ENCODE assay signal across 11 cellular contexts in genomic region chr2:193502363-193503035, GRCh38.
DNase-seq lines count a peak whose midpoint lies in the region; ATAC-seq and TF ChIP-seq lines count a peak whose summit lies in the region.
"Had no signal": no experiment of that assay in that cellular context is flagged by ENCODE, and none has a peak within 500 bp of the region (broad histone marks: within the 10 kb centered on the region; RNA-seq: fewer than 3 reads in every experiment).

No MANE protein-coding gene starts in this region.

- no peak overlapping the region for H2BK5ac ChIP-seq in mesendoderm (ENCODE audit: low read length)

- no CpG with 5 or more reads among the region's 42 CpGs for WGBS in mesendoderm (ENCODE audit: extremely low coverage, insufficient coverage, low lambda C conversion rate)

- H2BK15ac ChIP-seq in mesendoderm (replicated peaks; ENCODE audit: low read depth), result no peak overlapping the region

- H3K18ac ChIP-seq in mesendoderm (ENCODE audit: low read length), result no peak overlapping the region

- no peak overlapping the region for H2AK5ac ChIP-seq in mesendoderm (ENCODE audit: low read length)

- no peak overlapping the region for H2BK120ac ChIP-seq in mesendoderm (ENCODE audit: low read depth, low read length)

- no peak overlapping the region for H3K4ac ChIP-seq in mesendoderm (ENCODE audit: low read depth, low read length)

- H3K9ac ChIP-seq in mesendoderm (ENCODE audit: low read length), result peak overlapping the region; percentile 42

- TF ChIP-seq CTCF in chondrocyte (IDR thresholded peaks at IDR 0.05), result peak; percentile 79

- H4K5ac ChIP-seq in mesendoderm (ENCODE audit: low read length), result no peak overlapping the region

- peaks cover 15% of the 10 kb centered on the region for H3K4me1 Mint-ChIP-seq in chondrocyte (ENCODE audit: low read depth)
- H3K4me1 Mint-ChIP-seq: activated CD4-positive, alpha-beta memory T cell treated with anti-CD3 and anti-CD28 coated beads, Interleukin-2, amount 10 ng/mL, durations not matched to agents 7 days and 5 days had no signal

- H3K9me3 Mint-ChIP-seq in chondrocyte (ENCODE audit: low read depth), result no peaks in the 10 kb centered on the region
- H3K9me3 Mint-ChIP-seq: activated CD4-positive, alpha-beta memory T cell treated with anti-CD3 and anti-CD28 coated beads, Interleukin-2, amount 10 ng/mL, durations not matched to agents 7 days and 5 days had no signal

- no peaks in the 10 kb centered on the region for H3K36me3 ChIP-seq in mesendoderm (ENCODE audit: control insufficient read depth, insufficient read depth, low read length)

- H4K8ac ChIP-seq in mesendoderm (ENCODE audit: low read depth, low read length), result no peak overlapping the region

- no peaks in the 10 kb centered on the region for H3K4me1 ChIP-seq in mesendoderm (ENCODE audit: control insufficient read depth, low read depth, low read length)

- no peaks in the 10 kb centered on the region for H3K36me3 Mint-ChIP-seq in chondrocyte (ENCODE audit: low read depth)

- no peak for ATAC-seq in HG02623 (IDR thresholded peaks at IDR 0.05; ENCODE audit: unreplicated experiment)
- no peak for ATAC-seq in HG02870 (IDR thresholded peaks at IDR 0.05; ENCODE audit: unreplicated experiment)

- no peak overlapping the region for H3K4me3 ChIP-seq in mesendoderm (ENCODE audit: low read length)

- no peaks in the 10 kb centered on the region for H3K79me2 ChIP-seq in mesendoderm (ENCODE audit: control insufficient read depth, insufficient read depth, low read length)

- H3K4me2 ChIP-seq in mesendoderm (ENCODE audit: low read length), result no peak overlapping the region

- no peak overlapping the region for H3K27ac ChIP-seq in mesendoderm (ENCODE audit: low read depth, low read length)
- H3K27ac ChIP-seq: RWPE1 had no signal

- H3K27me3 ChIP-seq in mesendoderm (ENCODE audit: insufficient read depth, low read length, poor library complexity), result no peaks in the 10 kb centered on the region

- H3K4me3 Mint-ChIP-seq in chondrocyte (ENCODE audit: unreplicated experiment), result peak overlapping the region; percentile 69
- H3K4me3 Mint-ChIP-seq: activated CD4-positive, alpha-beta memory T cell treated with anti-CD3 and anti-CD28 coated beads, Interleukin-2, amount 10 ng/mL, durations not matched to agents 7 days and 5 days had no signal

- peak overlapping the region; percentile 72 for H3K56ac ChIP-seq in mesendoderm (ENCODE audit: low read length)

- H3K27me3 Mint-ChIP-seq in chondrocyte (ENCODE audit: low read depth), result no peaks in the 10 kb centered on the region
- H3K27me3 Mint-ChIP-seq: activated CD4-positive, alpha-beta memory T cell treated with anti-CD3 and anti-CD28 coated beads, Interleukin-2, amount 10 ng/mL, durations not matched to agents 7 days and 5 days had no signal

- no peaks in the 10 kb centered on the region for H3K79me1 ChIP-seq in mesendoderm (ENCODE audit: low read length)

- DNase-seq in DMS53 treated with DMSO at 0.1 percent for 48 hours (lab: John Stamatoyannopoulos, UW; ENCODE audit: unreplicated experiment) (peak; percentile 53), NCI-H1694 treated with DMSO at 0.1 percent for 48 hours (lab: John Stamatoyannopoulos, UW) (peak; percentile 62), chondrocyte (ENCODE audit: low spot score) (no peak), mesendoderm (peak; percentile 76), EL (no peak), cerebellum (ENCODE audit: low spot score) (no peak)
- DNase-seq: activated CD4-positive, alpha-beta memory T cell treated with anti-CD3 and anti-CD28 coated beads, Interleukin-2, amount 10 ng/mL, durations not matched to agents 7 days and 5 days; activated effector memory CD4-positive, alpha-beta T cell treated with Interleukin-2 at 50 U/mL for 16 hours had no signal

- H3K23ac ChIP-seq in mesendoderm (ENCODE audit: low read length), result no peak overlapping the region

- no peak overlapping the region for H3K27ac Mint-ChIP-seq in chondrocyte (ENCODE audit: unreplicated experiment)
- H3K27ac Mint-ChIP-seq: activated CD4-positive, alpha-beta memory T cell treated with anti-CD3 and anti-CD28 coated beads, Interleukin-2, amount 10 ng/mL, durations not matched to agents 7 days and 5 days had no signal

Comparison
In these comparisons a context has a peak if more than half of its experiments do, and no peak if none do; other contexts are left out.
1. DNase-seq: peak in DMS53 treated with DMSO at 0.1 percent for 48 hours (single experiment), NCI-H1694 treated with DMSO at 0.1 percent for 48 hours (single experiment) and mesendoderm (single experiment); none in chondrocyte (single experiment), EL (single experiment) and cerebellum (single experiment).